ENCODE assay signal across 1 cellular context in the genomic region with DNA sequence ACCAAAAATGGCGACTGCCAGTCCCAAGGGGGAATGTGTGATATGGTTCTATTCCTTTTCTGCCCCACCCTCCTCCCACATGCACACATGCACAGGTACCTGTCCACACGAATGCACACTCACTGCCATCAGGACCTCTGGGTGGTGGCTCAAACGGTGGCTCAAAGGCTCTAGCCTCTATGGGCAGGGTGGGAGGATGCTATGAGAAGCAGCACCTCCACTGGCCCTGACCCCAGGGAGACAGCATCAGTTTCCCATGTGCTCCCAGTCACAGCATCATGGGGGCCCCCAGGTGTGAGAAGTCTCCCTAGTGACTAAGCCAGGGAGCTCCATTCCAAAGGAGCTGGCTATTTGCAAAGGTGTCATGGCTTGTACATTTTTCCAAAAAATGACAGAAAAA.
TF ChIP-seq lines count a peak whose summit lies in the region.

No MANE protein-coding gene starts in this region.

TF ChIP-seq in HCT116, 20 proteins besides CTCF, POLR2A, EP300 and RAD21 (continued from another document):
- no peak for TF ChIP-seq REST (IDR thresholded peaks at IDR 0.05; ENCODE audit: low read depth)
- TF ChIP-seq FOSL1 (IDR thresholded peaks at IDR 0.05; ENCODE audit: low read depth): no peak
- TF ChIP-seq CBX3 (IDR thresholded peaks at IDR 0.05; ENCODE audit: low read depth): no peak
- no peak for TF ChIP-seq EGR1 (IDR thresholded peaks at IDR 0.05; ENCODE audit: low read depth)
- TF ChIP-seq EZH2phosphoT487 (IDR thresholded peaks at IDR 0.05; ENCODE audit: borderline replicate concordance): no peak
- no peak for TF ChIP-seq ATF3 (IDR thresholded peaks at IDR 0.05)
- no peak for TF ChIP-seq ZFX (IDR thresholded peaks at IDR 0.05)
- TF ChIP-seq, protein P1, sequence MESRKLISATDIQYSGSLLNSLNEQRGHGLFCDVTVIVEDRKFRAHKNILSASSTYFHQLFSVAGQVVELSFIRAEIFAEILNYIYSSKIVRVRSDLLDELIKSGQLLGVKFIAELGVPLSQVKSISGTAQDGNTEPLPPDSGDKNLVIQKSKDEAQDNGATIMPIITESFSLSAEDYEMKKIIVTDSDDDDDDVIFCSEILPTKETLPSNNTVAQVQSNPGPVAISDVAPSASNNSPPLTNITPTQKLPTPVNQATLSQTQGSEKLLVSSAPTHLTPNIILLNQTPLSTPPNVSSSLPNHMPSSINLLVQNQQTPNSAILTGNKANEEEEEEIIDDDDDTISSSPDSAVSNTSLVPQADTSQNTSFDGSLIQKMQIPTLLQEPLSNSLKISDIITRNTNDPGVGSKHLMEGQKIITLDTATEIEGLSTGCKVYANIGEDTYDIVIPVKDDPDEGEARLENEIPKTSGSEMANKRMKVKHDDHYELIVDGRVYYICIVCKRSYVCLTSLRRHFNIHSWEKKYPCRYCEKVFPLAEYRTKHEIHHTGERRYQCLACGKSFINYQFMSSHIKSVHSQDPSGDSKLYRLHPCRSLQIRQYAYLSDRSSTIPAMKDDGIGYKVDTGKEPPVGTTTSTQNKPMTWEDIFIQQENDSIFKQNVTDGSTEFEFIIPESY (IDR thresholded peaks at IDR 0.05; ENCODE audit: extremely low read depth, insufficient replicate concordance, low read length): no peak
